ENCODE assay signal across 9 cellular contexts in genomic region chr17:59842901-59843652, GRCh38. TPM values are rescaled to one million over a fixed set of nuclear protein-coding genes. Genes with fewer than 3 reads are reported as not detected.
A peak's percentile ranks its signal among the peaks of the same experiment; 100 is the strongest.
DNase-seq lines count a peak whose midpoint lies in the region; ATAC-seq and TF ChIP-seq lines count a peak whose summit lies in the region.
"Had no signal": no experiment of that assay in that cellular context is flagged by ENCODE, and none has a peak within 500 bp of the region (broad histone marks: within the 10 kb centered on the region; RNA-seq: fewer than 3 reads in every experiment).

No MANE protein-coding gene starts in this region.

- H3K36me3 ChIP-seq in HUES64 (ENCODE audit: insufficient read depth, low read length) (peaks cover 40% of the 10 kb centered on the region), skeletal muscle tissue (ENCODE audit: control insufficient read depth in 3 of 3, insufficient read depth in 3 of 3, low read length in 3 of 3) (peaks cover 0 to 13% (median 9%) of the 10 kb centered on the region in 3 donors)

- H3K9me3 ChIP-seq in HUES64 (ENCODE audit: insufficient read depth, low read depth, low read length), result no peaks in the 10 kb centered on the region
- no peaks in the 10 kb centered on the region for H3K9me3 ChIP-seq in skeletal muscle tissue (ENCODE audit: control insufficient read depth in 3 of 3, low read length in 3 of 3)
- H3K9me3 ChIP-seq: heart right ventricle had no signal

- no peak for ATAC-seq in HG02885 (IDR thresholded peaks at IDR 0.05; ENCODE audit: poor library complexity, unreplicated experiment)

- DNase-seq in NCI-H526 (lab: John Stamatoyannopoulos, UW), result peak; percentile 36 to 40
- no peak for DNase-seq in NCI-H526 treated with DMSO at 0.1 percent for 48 hours (lab: John Stamatoyannopoulos, UW)
- peak; percentile 51 for DNase-seq in activated CD8-positive, alpha-beta memory T cell treated with anti-CD3 and anti-CD28 coated beads, Interleukin-2, amount 50 U/mL, for 4 hours
- DNase-seq in fibroblast of mammary gland (ENCODE audit: low read depth), result peak; percentile 94
- no peak for DNase-seq in NCI-H1105 treated with DMSO at 0.1 percent for 48 hours (lab: John Stamatoyannopoulos, UW)
- DNase-seq: heart right ventricle had no signal

- TF ChIP-seq CTCF in fibroblast of mammary gland (conservative IDR thresholded peaks at IDR 0.05; ENCODE audit: control insufficient read depth, insufficient read depth, low read depth, low read length), result no peak

- H3K4me3 ChIP-seq in HUES64 (ENCODE audit: low read length) (no peak overlapping the region), fibroblast of mammary gland (ENCODE audit: control insufficient read depth, low read depth, low read length) (no peak overlapping the region), skeletal muscle tissue (ENCODE audit: low read length in 3 of 3) (no peak overlapping the region)

- H3K27ac ChIP-seq in HUES64 (ENCODE audit: low read depth, low read length) (peak overlapping the region; percentile 3; the same call in 1 of the 2 replicates), skeletal muscle tissue (ENCODE audit: low read depth, low read length) (peak overlapping the region; percentile 98)

- 96% methylated on average over 11 of the region's 13 CpGs for WGBS in HUES64

- H3K4me1 ChIP-seq in HUES64 (ENCODE audit: insufficient read depth, low read length), result peaks cover 40% of the 10 kb centered on the region
- peaks cover 20 to 41% (median 38%) of the 10 kb centered on the region in 3 donors for H3K4me1 ChIP-seq in skeletal muscle tissue (ENCODE audit: control insufficient read depth in 3 of 3, insufficient read depth in 3 of 3, low read length in 3 of 3)

- H3K27me3 ChIP-seq in HUES64 (ENCODE audit: insufficient read depth, low read length) (no peaks in the 10 kb centered on the region), skeletal muscle tissue (ENCODE audit: control insufficient read depth in 3 of 3, insufficient read depth in 3 of 3, low read length in 3 of 3) (no peaks in the 10 kb centered on the region)
- H3K27me3 ChIP-seq: heart right ventricle had no signal

- H3K9ac ChIP-seq in HUES64 (ENCODE audit: low read depth, low read length), result no peak overlapping the region
- H3K9ac ChIP-seq in skeletal muscle tissue (ENCODE audit: low read depth in 1 of 3, low read length in 3 of 3), result no peak overlapping the region

RNA-seq across cellular contexts. Expression of gene TUBD1, which starts 49.7 kb away (rescaled TPM):
- polyA plus RNA-seq in HUES64 (2013, experiment 1 of 2), result 15.5 TPM
- 12.6 TPM for polyA plus RNA-seq in HUES64 (2013, experiment 2 of 2)
- 21.9 TPM for total RNA-seq in skeletal muscle tissue

RNA-seq across cellular contexts. Expression of gene RPS6KB1, which starts 49.8 kb away (rescaled TPM):
- 13.2 TPM for polyA plus RNA-seq in HUES64 (2013, experiment 1 of 2)
- 14.6 TPM for polyA plus RNA-seq in HUES64 (2013, experiment 2 of 2)
- total RNA-seq in skeletal muscle tissue, result 36.5 TPM

Comparison
In these comparisons a context has a peak if more than half of its experiments do, and no peak if none do; other contexts are left out.
1. DNase-seq: peak in NCI-H526 (2 of 2), activated CD8-positive, alpha-beta memory T cell treated with anti-CD3 and anti-CD28 coated beads, Interleukin-2, amount 50 U/mL, for 4 hours (single experiment) and fibroblast of mammary gland (single experiment); none in NCI-H526 treated with DMSO at 0.1 percent for 48 hours (single experiment) and NCI-H1105 treated with DMSO at 0.1 percent for 48 hours (single experiment).